In the genomic region with DNA sequence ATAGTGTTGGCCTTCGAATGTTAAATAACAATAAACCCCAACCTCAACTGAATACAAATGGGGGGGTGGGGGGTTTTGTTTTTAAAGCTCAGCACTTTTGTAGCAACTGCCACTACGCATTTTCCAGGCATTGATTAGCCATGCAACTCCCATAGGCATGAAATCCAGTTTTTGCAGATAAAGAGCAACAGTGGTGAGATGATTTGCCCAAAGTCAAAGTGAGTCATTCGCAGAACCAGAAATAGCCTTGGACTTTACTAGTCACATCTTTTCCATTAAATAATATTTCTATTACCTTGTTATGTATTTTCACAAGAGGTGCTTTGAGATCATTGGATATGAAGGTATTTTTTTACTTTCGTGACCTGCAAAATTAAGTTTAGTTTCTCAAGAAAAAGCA, we compare ENCODE assay signal across 11 cellular contexts. TPM values are rescaled to one million over a fixed set of nuclear protein-coding genes. Genes with fewer than 3 reads are reported as not detected.
DNase-seq lines count a peak whose midpoint lies in the region; ATAC-seq and TF ChIP-seq lines count a peak whose summit lies in the region.
"Had no signal": no experiment of that assay in that cellular context is flagged by ENCODE, and none has a peak within 500 bp of the region (broad histone marks: within the 10 kb centered on the region; RNA-seq: fewer than 3 reads in every experiment).

No MANE protein-coding gene starts in this region.

- intact Hi-C loops in transverse colon (cut with DNase I; ENCODE audit: low total_unique reads) = no loop called here

- CTCF ChIA-PET in T-cell (lab: Charles Lee) = interaction anchor here in 1 of 2 donors (0.6 to 0.9 kb wide), 2 partner anchors 10 to 26 kb away, joined by 3 to 8 read pairs; no protein-coding TSS in a partner anchor

- H3K36me3 Mint-ChIP-seq in activated naive CD8-positive, alpha-beta T cell = no peaks in the 10 kb centered on the region
- H3K36me3 Mint-ChIP-seq in activated naive CD8-positive, alpha-beta T cell treated with anti-CD3 and anti-CD28 coated beads for 36 hours = peaks cover 1% of the 10 kb centered on the region
- no peaks in the 10 kb centered on the region for H3K36me3 Mint-ChIP-seq in T-cell

- H3K9me3 ChIP-seq in hepatocyte (ENCODE audit: low read depth) (no peaks in the 10 kb centered on the region), transverse colon (no peaks in the 10 kb centered on the region)

- H3K4me1 Mint-ChIP-seq in activated naive CD8-positive, alpha-beta T cell (ENCODE audit: low read depth) = peaks cover 33% of the 10 kb centered on the region
- H3K4me1 Mint-ChIP-seq in activated naive CD8-positive, alpha-beta T cell treated with anti-CD3 and anti-CD28 coated beads for 36 hours = peaks cover 41% of the 10 kb centered on the region
- peaks cover 27 to 37% (median 32%) of the 10 kb centered on the region in 3 donors for H3K4me1 Mint-ChIP-seq in T-cell

- H3K79me2 ChIP-seq in hepatocyte = peaks cover 18% of the 10 kb centered on the region

- H3K27ac ChIP-seq in hepatocyte (peak overlapping the region; percentile 96), transverse colon (peak overlapping the region; percentile 93 to 96 (median 94))

- peak overlapping the region; percentile 45 for H3K4me3 Mint-ChIP-seq in activated naive CD8-positive, alpha-beta T cell
- no peak overlapping the region for H3K4me3 Mint-ChIP-seq in activated naive CD8-positive, alpha-beta T cell treated with anti-CD3 and anti-CD28 coated beads for 36 hours
- peak overlapping the region in 2 of 3 donors; percentile 47 to 88 for H3K4me3 Mint-ChIP-seq in T-cell

- in situ Hi-C loops in transverse colon (cut with MboI; ENCODE audit: low pct_ligation_motif_present in 1 of 4, low pct_unique_long_range_greater_than_20kb in 1 of 4, low sequenced_read_pairs in 3 of 4) = no loop called here

- no peaks in the 10 kb centered on the region for H3K36me3 ChIP-seq in hepatocyte (replicated peaks; ENCODE audit: insufficient read depth, low read depth)
- H3K36me3 ChIP-seq in transverse colon = no peaks in the 10 kb centered on the region

- no peak for ATAC-seq in T-cell (replicated peaks in 1 of 4)
- no peak for ATAC-seq in GM19023 (IDR thresholded peaks at IDR 0.05; ENCODE audit: unreplicated experiment)

- H3K27me3 Mint-ChIP-seq in activated naive CD8-positive, alpha-beta T cell = no peaks in the 10 kb centered on the region
- H3K27me3 Mint-ChIP-seq in activated naive CD8-positive, alpha-beta T cell treated with anti-CD3 and anti-CD28 coated beads for 36 hours = no peaks in the 10 kb centered on the region
- H3K27me3 Mint-ChIP-seq in T-cell = no peaks in the 10 kb centered on the region
- H3K27me3 Mint-ChIP-seq: central memory CD8-positive, alpha-beta T cell had no signal

- POLR2A ChIA-PET in T-cell (lab: Charles Lee) = interaction anchor here (0.6 to 0.7 kb wide), 5 partner anchors 210 to 1742 kb away, joined by 3 to 7 read pairs (median 4); no protein-coding TSS in a partner anchor

- DNase-seq in activated naive CD8-positive, alpha-beta T cell treated with anti-CD3 and anti-CD28 coated beads for 36 hours = no peak
- DNase-seq in T-cell (no peak), hepatocyte (ENCODE audit: low spot score) (peak; percentile 40), transverse colon (no peak), GDM1 (lab: John Stamatoyannopoulos, UW) (no peak), NCI-H187 (lab: John Stamatoyannopoulos, UW) (no peak)

- H3K27ac Mint-ChIP-seq in activated naive CD8-positive, alpha-beta T cell = no peak overlapping the region
- no peak overlapping the region for H3K27ac Mint-ChIP-seq in activated naive CD8-positive, alpha-beta T cell treated with anti-CD3 and anti-CD28 coated beads for 36 hours
- H3K27ac Mint-ChIP-seq in T-cell = no peak overlapping the region

- H3K9me2 ChIP-seq in hepatocyte (replicated peaks; ENCODE audit: insufficient read depth) = no peaks in the 10 kb centered on the region

- WGBS in hepatocyte (ENCODE audit: low lambda C conversion rate, missing lambda C conversion rate) = 46% methylated on average over 4 of the region's 4 CpGs
- 64 to 67% methylated on average over 4 of the region's 4 CpGs for WGBS in transverse colon (ENCODE audit: low coverage in 1 of 2), 2 donors

- TF ChIP-seq CTCF in hepatocyte (IDR thresholded peaks at IDR 0.05; ENCODE audit: poor library complexity) = no peak
- no peak for TF ChIP-seq CTCF in transverse colon (IDR thresholded peaks at IDR 0.05)

- no peak overlapping the region for H3K4me3 ChIP-seq in hepatocyte
- no peak overlapping the region for H3K4me3 ChIP-seq in transverse colon
- H3K4me3 ChIP-seq: lung had no signal

- H3K4me2 ChIP-seq in hepatocyte = peak overlapping the region; percentile 76

- H3K9me3 Mint-ChIP-seq in activated naive CD8-positive, alpha-beta T cell (ENCODE audit: low read depth) = no peaks in the 10 kb centered on the region
- H3K9me3 Mint-ChIP-seq in activated naive CD8-positive, alpha-beta T cell treated with anti-CD3 and anti-CD28 coated beads for 36 hours = no peaks in the 10 kb centered on the region
- H3K9me3 Mint-ChIP-seq in T-cell = no peaks in the 10 kb centered on the region
- H3K9me3 Mint-ChIP-seq: central memory CD8-positive, alpha-beta T cell; T-helper 1 cell treated with Interleukin-12 subunit alpha and Interleukin-12 subunit beta and Interleukin-4 antibody, amounts not matched to agents 30 μg/mL and 1 μg/mL, for 36 hours had no signal

- H4K20me1 ChIP-seq in hepatocyte (ENCODE audit: insufficient read depth, poor library complexity, severe bottlenecking) = peaks cover 4% of the 10 kb centered on the region

- no peak for TF ChIP-seq POLR2A in transverse colon (IDR thresholded peaks at IDR 0.05)

- H3K27me3 ChIP-seq in hepatocyte (no peaks in the 10 kb centered on the region), transverse colon (no peaks in the 10 kb centered on the region)

- peaks cover 9% of the 10 kb centered on the region for H3K4me1 ChIP-seq in hepatocyte (ENCODE audit: insufficient read depth)
- peaks cover 0 to 23% (median 9%) of the 10 kb centered on the region in 4 donors for H3K4me1 ChIP-seq in transverse colon

- no peak overlapping the region for H2AFZ ChIP-seq in hepatocyte

- no peak for TF ChIP-seq EP300 in transverse colon (IDR thresholded peaks at IDR 0.05; ENCODE audit: low read depth)

RNA-seq across cellular contexts. Expression of a gene that starts 1.7 kb away (rescaled TPM):
- 10 to 100 TPM; 24.8 to 29.7 TPM for total RNA-seq in activated naive CD8-positive, alpha-beta T cell treated with anti-CD3 and anti-CD28 coated beads for 36 hours
- total RNA-seq in T-cell = 10 to 100 TPM; 45.5 to 82.9 (median 57.4) TPM
- 27.7 and 30.4 TPM in 2 replicates for total RNA-seq in hepatocyte
- polyA plus RNA-seq in hepatocyte = 20.5 and 24.6 TPM in 2 replicates
- total RNA-seq in transverse colon = 10 to 100 TPM; 18.6 to 57.2 (median 40.2) TPM
